1 cellular context compared by ENCODE assay signal in the genomic region with DNA sequence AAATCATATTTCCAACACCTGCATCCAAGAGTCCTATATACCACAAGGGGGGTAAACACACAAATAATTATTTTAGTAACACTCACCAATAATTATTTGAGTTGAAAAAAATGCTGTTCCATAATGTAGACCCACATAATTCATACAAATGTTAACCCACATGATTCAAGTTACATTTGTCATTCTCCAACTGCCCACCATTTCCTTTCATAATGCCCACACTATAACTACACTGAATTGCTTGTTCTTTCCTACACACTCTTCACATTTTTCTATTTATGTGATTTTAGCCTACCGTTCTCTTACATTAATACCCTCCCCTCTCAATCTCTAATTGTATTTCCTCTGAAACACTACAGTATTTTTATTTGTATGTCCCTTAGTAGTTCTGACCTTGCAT.
TF ChIP-seq lines count a peak whose summit lies in the region.

No MANE protein-coding gene starts in this region.

TF ChIP-seq in GM23338, 12 proteins besides CTCF, POLR2A, EP300 and RAD21 (continued from another document):
- TF ChIP-seq, protein P1, sequence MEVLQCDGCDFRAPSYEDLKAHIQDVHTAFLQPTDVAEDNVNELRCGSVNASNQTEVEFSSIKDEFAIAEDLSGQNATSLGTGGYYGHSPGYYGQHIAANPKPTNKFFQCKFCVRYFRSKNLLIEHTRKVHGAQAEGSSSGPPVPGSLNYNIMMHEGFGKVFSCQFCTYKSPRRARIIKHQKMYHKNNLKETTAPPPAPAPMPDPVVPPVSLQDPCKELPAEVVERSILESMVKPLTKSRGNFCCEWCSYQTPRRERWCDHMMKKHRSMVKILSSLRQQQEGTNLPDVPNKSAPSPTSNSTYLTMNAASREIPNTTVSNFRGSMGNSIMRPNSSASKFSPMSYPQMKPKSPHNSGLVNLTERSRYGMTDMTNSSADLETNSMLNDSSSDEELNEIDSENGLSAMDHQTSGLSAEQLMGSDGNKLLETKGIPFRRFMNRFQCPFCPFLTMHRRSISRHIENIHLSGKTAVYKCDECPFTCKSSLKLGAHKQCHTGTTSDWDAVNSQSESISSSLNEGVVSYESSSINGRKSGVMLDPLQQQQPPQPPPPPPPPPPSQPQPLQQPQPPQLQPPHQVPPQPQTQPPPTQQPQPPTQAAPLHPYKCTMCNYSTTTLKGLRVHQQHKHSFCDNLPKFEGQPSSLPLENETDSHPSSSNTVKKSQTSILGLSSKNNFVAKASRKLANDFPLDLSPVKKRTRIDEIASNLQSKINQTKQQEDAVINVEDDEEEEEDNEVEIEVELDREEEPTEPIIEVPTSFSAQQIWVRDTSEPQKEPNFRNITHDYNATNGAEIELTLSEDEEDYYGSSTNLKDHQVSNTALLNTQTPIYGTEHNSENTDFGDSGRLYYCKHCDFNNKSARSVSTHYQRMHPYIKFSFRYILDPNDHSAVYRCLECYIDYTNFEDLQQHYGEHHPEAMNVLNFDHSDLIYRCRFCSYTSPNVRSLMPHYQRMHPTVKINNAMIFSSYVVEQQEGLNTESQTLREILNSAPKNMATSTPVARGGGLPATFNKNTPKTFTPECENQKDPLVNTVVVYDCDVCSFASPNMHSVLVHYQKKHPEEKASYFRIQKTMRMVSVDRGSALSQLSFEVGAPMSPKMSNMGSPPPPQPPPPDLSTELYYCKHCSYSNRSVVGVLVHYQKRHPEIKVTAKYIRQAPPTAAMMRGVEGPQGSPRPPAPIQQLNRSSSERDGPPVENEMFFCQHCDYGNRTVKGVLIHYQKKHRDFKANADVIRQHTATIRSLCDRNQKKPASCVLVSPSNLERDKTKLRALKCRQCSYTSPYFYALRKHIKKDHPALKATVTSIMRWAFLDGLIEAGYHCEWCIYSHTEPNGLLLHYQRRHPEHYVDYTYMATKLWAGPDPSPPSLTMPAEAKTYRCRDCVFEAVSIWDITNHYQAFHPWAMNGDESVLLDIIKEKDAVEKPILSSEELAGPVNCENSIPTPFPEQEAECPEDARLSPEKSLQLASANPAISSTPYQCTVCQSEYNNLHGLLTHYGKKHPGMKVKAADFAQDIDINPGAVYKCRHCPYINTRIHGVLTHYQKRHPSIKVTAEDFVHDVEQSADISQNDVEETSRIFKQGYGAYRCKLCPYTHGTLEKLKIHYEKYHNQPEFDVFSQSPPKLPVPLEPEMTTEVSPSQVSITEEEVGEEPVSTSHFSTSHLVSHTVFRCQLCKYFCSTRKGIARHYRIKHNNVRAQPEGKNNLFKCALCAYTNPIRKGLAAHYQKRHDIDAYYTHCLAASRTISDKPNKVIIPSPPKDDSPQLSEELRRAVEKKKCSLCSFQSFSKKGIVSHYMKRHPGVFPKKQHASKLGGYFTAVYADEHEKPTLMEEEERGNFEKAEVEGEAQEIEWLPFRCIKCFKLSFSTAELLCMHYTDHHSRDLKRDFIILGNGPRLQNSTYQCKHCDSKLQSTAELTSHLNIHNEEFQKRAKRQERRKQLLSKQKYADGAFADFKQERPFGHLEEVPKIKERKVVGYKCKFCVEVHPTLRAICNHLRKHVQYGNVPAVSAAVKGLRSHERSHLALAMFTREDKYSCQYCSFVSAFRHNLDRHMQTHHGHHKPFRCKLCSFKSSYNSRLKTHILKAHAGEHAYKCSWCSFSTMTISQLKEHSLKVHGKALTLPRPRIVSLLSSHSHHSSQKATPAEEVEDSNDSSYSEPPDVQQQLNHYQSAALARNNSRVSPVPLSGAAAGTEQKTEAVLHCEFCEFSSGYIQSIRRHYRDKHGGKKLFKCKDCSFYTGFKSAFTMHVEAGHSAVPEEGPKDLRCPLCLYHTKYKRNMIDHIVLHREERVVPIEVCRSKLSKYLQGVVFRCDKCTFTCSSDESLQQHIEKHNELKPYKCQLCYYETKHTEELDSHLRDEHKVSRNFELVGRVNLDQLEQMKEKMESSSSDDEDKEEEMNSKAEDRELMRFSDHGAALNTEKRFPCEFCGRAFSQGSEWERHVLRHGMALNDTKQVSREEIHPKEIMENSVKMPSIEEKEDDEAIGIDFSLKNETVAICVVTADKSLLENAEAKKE (CRISPR knock-in tag; IDR thresholded peaks at IDR 0.05): no peak
- no peak for TF ChIP-seq NANOG (IDR thresholded peaks at IDR 0.05; ENCODE audit: borderline replicate concordance)
- TF ChIP-seq JUNB (IDR thresholded peaks at IDR 0.05; ENCODE audit: unreplicated experiment): no peak
- TF ChIP-seq, protein P2, sequence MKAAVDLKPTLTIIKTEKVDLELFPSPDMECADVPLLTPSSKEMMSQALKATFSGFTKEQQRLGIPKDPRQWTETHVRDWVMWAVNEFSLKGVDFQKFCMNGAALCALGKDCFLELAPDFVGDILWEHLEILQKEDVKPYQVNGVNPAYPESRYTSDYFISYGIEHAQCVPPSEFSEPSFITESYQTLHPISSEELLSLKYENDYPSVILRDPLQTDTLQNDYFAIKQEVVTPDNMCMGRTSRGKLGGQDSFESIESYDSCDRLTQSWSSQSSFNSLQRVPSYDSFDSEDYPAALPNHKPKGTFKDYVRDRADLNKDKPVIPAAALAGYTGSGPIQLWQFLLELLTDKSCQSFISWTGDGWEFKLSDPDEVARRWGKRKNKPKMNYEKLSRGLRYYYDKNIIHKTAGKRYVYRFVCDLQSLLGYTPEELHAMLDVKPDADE (IDR thresholded peaks at IDR 0.05): no peak
- TF ChIP-seq POLR2AphosphoS5 (IDR thresholded peaks at IDR 0.05; ENCODE audit: low read depth): no peak
- TF ChIP-seq ZNF331 (CRISPR knock-in tag; IDR thresholded peaks at IDR 0.05; ENCODE audit: low read depth): no peak
- no peak for TF ChIP-seq EZH2 (IDR thresholded peaks at IDR 0.05; ENCODE audit: low read depth, unreplicated experiment)
- TF ChIP-seq EZH2phosphoT487 (IDR thresholded peaks at IDR 0.05; ENCODE audit: unreplicated experiment): no peak
- TF ChIP-seq CREB1 (CRISPR knock-in tag; IDR thresholded peaks at IDR 0.05; ENCODE audit: low read depth): no peak
